In genomic region chr2:167732251-167732788, GRCh38 we compare ENCODE assay signal across 17 cellular contexts.
"Had no signal": no experiment of that assay in that cellular context is flagged by ENCODE, and none has a peak within 500 bp of the region (broad histone marks: within the 10 kb centered on the region; RNA-seq: fewer than 3 reads in every experiment).

No MANE protein-coding gene starts in this region.

- H3K4me3 ChIP-seq: body of pancreas, ovary, sigmoid colon, stomach had no signal

- H3K9me3 ChIP-seq: body of pancreas, ovary, sigmoid colon, stomach had no signal

- ATAC-seq: activated T-helper 17 cell treated with anti-CD3 and anti-CD28 coated beads, Interleukin-2, amount 50 U/mL, for 72 hours; body of pancreas; naive thymus-derived CD8-positive, alpha-beta T cell; stimulated activated effector memory CD8-positive, alpha-beta T cell treated with anti-CD3 and anti-CD28 coated beads, Interleukin-12 subunit alpha, Interleukin-12 subunit beta, amount 100 ng/mL, for 72 hours; T-cell had no signal

- DNase-seq: activated CD4-positive, alpha-beta memory T cell treated with anti-CD3 and anti-CD28 coated beads, Interleukin-2, amount 10 ng/mL, durations not matched to agents 7 days and 5 days; activated CD4-positive, alpha-beta T cell treated with anti-CD3 and anti-CD28 coated beads for 48 hours; activated CD4-positive, CD25-positive, alpha-beta regulatory T cell; activated naive CD4-positive, alpha-beta T cell treated with anti-CD3 and anti-CD28 coated beads for 36 hours; activated T-cell treated with anti-CD3 and anti-CD28 coated beads, Interleukin-2, amount 50 U/mL, for 1 hour; body of pancreas; head of caudate nucleus; immature natural killer cell; mesenchymal stem cell; naive thymus-derived CD8-positive, alpha-beta T cell; ovary; sigmoid colon; stimulated activated CD4-positive, alpha-beta T cell treated with anti-CD3 and anti-CD28 coated beads, Interleukin-4, amount 100 ng/mL, for 24 hours; stomach; T-cell had no signal

- H3K36me3 ChIP-seq: ovary, sigmoid colon, stomach had no signal

- H3K4me1 ChIP-seq: body of pancreas had no signal

- H3K27ac ChIP-seq: body of pancreas, sigmoid colon, stomach had no signal

- H3K27me3 ChIP-seq: body of pancreas, ovary, sigmoid colon, stomach had no signal
